In genomic region chr15:42182328-42182901, GRCh38 we compare ENCODE assay signal across 18 cellular contexts. TPM values are rescaled to one million over a fixed set of nuclear protein-coding genes. Genes with fewer than 3 reads are reported as not detected.
DNase-seq lines count a peak whose midpoint lies in the region; ATAC-seq and TF ChIP-seq lines count a peak whose summit lies in the region.
"Had no signal": no experiment of that assay in that cellular context is flagged by ENCODE, and none has a peak within 500 bp of the region (broad histone marks: within the 10 kb centered on the region; RNA-seq: fewer than 3 reads in every experiment).

No MANE protein-coding gene starts in this region.

- peak overlapping the region; percentile 25 for H3K27ac Mint-ChIP-seq in activated CD8-positive, alpha-beta T cell treated with anti-CD3 and anti-CD28 coated beads for 36 hours
- H3K27ac Mint-ChIP-seq in activated CD8-positive, alpha-beta T cell treated with anti-CD3 and anti-CD28 coated beads, Interleukin-2, amount 10 ng/mL, durations not matched to agents 7 days and 5 days: no peak overlapping the region
- peak overlapping the region; percentile 48 to 95 (median 91) for H3K27ac Mint-ChIP-seq in CD14-positive monocyte
- peak overlapping the region; percentile 19 for H3K27ac Mint-ChIP-seq in activated T-helper 17 cell treated with anti-CD3 and anti-CD28 coated beads, Interleukin-2, amount 50 U/mL, for 72 hours

- no peak for ATAC-seq in activated CD8-positive, alpha-beta T cell treated with anti-CD3 and anti-CD28 coated beads for 36 hours
- no peak for ATAC-seq in activated CD8-positive, alpha-beta T cell treated with anti-CD3 and anti-CD28 coated beads, Interleukin-2, amount 10 ng/mL, durations not matched to agents 7 days and 5 days
- no peak for ATAC-seq in activated T-helper 17 cell treated with anti-CD3 and anti-CD28 coated beads, Interleukin-2, amount 50 U/mL, for 72 hours (replicated peaks)
- no peak for ATAC-seq in HG02885 (IDR thresholded peaks at IDR 0.05; ENCODE audit: poor library complexity, unreplicated experiment)
- no peak for ATAC-seq in GM19395 (IDR thresholded peaks at IDR 0.05; ENCODE audit: unreplicated experiment)
- ATAC-seq: Right ventricle myocardium inferior had no signal

- POLR2A ChIA-PET in activated CD8-positive, alpha-beta T cell treated with anti-CD3 and anti-CD28 coated beads for 36 hours (lab: Charles Lee): interaction anchor here (0.6 kb wide), 1 partner anchor 359 kb away, joined by 3 read pairs; no protein-coding TSS in a partner anchor
- POLR2A ChIA-PET in activated CD8-positive, alpha-beta T cell treated with anti-CD3 and anti-CD28 coated beads, Interleukin-2, amount 10 ng/mL, durations not matched to agents 7 days and 5 days (lab: Charles Lee): no interaction called here

- peak overlapping the region; percentile 16 for H3K27ac ChIP-seq in mesodermal cell (ENCODE audit: low read depth, low read length, severe bottlenecking)
- H3K27ac ChIP-seq: BLaER1, Peyer's patch had no signal

- DNase-seq in activated CD8-positive, alpha-beta T cell treated with anti-CD3 and anti-CD28 coated beads for 36 hours: no peak
- DNase-seq in activated CD8-positive, alpha-beta T cell treated with anti-CD3 and anti-CD28 coated beads, Interleukin-2, amount 10 ng/mL, durations not matched to agents 7 days and 5 days: no peak
- DNase-seq in CD14-positive monocyte (ENCODE audit: low spot score) (no peak), H4 (ENCODE audit: low spot score) (no peak)
- DNase-seq: DND-41, GOT3, KG1, NCI-H1048, NCI-H510A treated with DMSO at 0.1 percent for 48 hours, NCI-H82, Peyer's patch had no signal

- H3K9me3 Mint-ChIP-seq in activated CD8-positive, alpha-beta T cell treated with anti-CD3 and anti-CD28 coated beads for 36 hours: no peaks in the 10 kb centered on the region
- no peaks in the 10 kb centered on the region for H3K9me3 Mint-ChIP-seq in activated CD8-positive, alpha-beta T cell treated with anti-CD3 and anti-CD28 coated beads, Interleukin-2, amount 10 ng/mL, durations not matched to agents 7 days and 5 days (ENCODE audit: insufficient read depth)
- no peaks in the 10 kb centered on the region for H3K9me3 Mint-ChIP-seq in CD14-positive monocyte
- no peaks in the 10 kb centered on the region for H3K9me3 Mint-ChIP-seq in activated T-helper 17 cell treated with anti-CD3 and anti-CD28 coated beads, Interleukin-2, amount 50 U/mL, for 72 hours

- intact Hi-C loops in activated CD8-positive, alpha-beta T cell treated with anti-CD3 and anti-CD28 coated beads for 36 hours (cut with micrococcal nuclease): no loop called here
- intact Hi-C loops in CD14-positive monocyte (cut with micrococcal nuclease): loop anchor here in 1 of 2 donors (2.0 kb wide), 1 partner anchor 26 kb away; the partner anchor contains the start of gene VPS39

- H3K36me3 ChIP-seq in mesodermal cell (ENCODE audit: control insufficient read depth, insufficient read depth, low read length): peaks cover 82% of the 10 kb centered on the region

- peaks cover 46% of the 10 kb centered on the region for H3K36me3 Mint-ChIP-seq in activated CD8-positive, alpha-beta T cell treated with anti-CD3 and anti-CD28 coated beads for 36 hours (ENCODE audit: low read depth)
- peaks cover 55% of the 10 kb centered on the region for H3K36me3 Mint-ChIP-seq in activated CD8-positive, alpha-beta T cell treated with anti-CD3 and anti-CD28 coated beads, Interleukin-2, amount 10 ng/mL, durations not matched to agents 7 days and 5 days (ENCODE audit: low read depth)
- H3K36me3 Mint-ChIP-seq in CD14-positive monocyte: peaks cover 73 to 86% of the 10 kb centered on the region in 2 donors
- H3K36me3 Mint-ChIP-seq in activated T-helper 17 cell treated with anti-CD3 and anti-CD28 coated beads, Interleukin-2, amount 50 U/mL, for 72 hours (ENCODE audit: low read depth): peaks cover 100% of the 10 kb centered on the region

- CTCF ChIA-PET in activated CD8-positive, alpha-beta T cell treated with anti-CD3 and anti-CD28 coated beads for 36 hours (lab: Charles Lee): no interaction called here
- CTCF ChIA-PET in activated CD8-positive, alpha-beta T cell treated with anti-CD3 and anti-CD28 coated beads, Interleukin-2, amount 10 ng/mL, durations not matched to agents 7 days and 5 days (lab: Charles Lee): no interaction called here

- H3K9me3 ChIP-seq in mesodermal cell (ENCODE audit: control insufficient read depth, low read length): no peaks in the 10 kb centered on the region
- H3K9me3 ChIP-seq: BLaER1, Peyer's patch had no signal

- no peak for TF ChIP-seq CTCF in activated CD8-positive, alpha-beta T cell treated with anti-CD3 and anti-CD28 coated beads for 36 hours (IDR thresholded peaks at IDR 0.05)
- no peak for TF ChIP-seq CTCF in CD14-positive monocyte (IDR thresholded peaks at IDR 0.05)

- H3K27me3 Mint-ChIP-seq in activated CD8-positive, alpha-beta T cell treated with anti-CD3 and anti-CD28 coated beads for 36 hours: no peaks in the 10 kb centered on the region
- no peaks in the 10 kb centered on the region for H3K27me3 Mint-ChIP-seq in activated CD8-positive, alpha-beta T cell treated with anti-CD3 and anti-CD28 coated beads, Interleukin-2, amount 10 ng/mL, durations not matched to agents 7 days and 5 days (ENCODE audit: low read depth)
- H3K27me3 Mint-ChIP-seq in CD14-positive monocyte (ENCODE audit: low read depth in 3 of 3): no peaks in the 10 kb centered on the region
- H3K27me3 Mint-ChIP-seq in activated T-helper 17 cell treated with anti-CD3 and anti-CD28 coated beads, Interleukin-2, amount 50 U/mL, for 72 hours: no peaks in the 10 kb centered on the region

- WGBS in mesodermal cell (ENCODE audit: insufficient coverage in 2 of 2), 2 experiments: 95 to 97% methylated on average over 5 of the region's 6 CpGs

- no peaks in the 10 kb centered on the region for H3K4me1 ChIP-seq in mesodermal cell (ENCODE audit: control insufficient read depth, insufficient read depth, low read length, poor library complexity, severe bottlenecking)
- H3K4me1 ChIP-seq: BLaER1, Peyer's patch had no signal

- H3K4me3 ChIP-seq in mesodermal cell (ENCODE audit: extremely low read depth, insufficient read depth, low read length, poor library complexity, severe bottlenecking): no peak overlapping the region
- H3K4me3 ChIP-seq: BLaER1, Peyer's patch had no signal

- no peaks in the 10 kb centered on the region for H3K4me1 Mint-ChIP-seq in activated CD8-positive, alpha-beta T cell treated with anti-CD3 and anti-CD28 coated beads for 36 hours (ENCODE audit: low read depth)
- H3K4me1 Mint-ChIP-seq in activated CD8-positive, alpha-beta T cell treated with anti-CD3 and anti-CD28 coated beads, Interleukin-2, amount 10 ng/mL, durations not matched to agents 7 days and 5 days (ENCODE audit: low read depth): no peaks in the 10 kb centered on the region
- H3K4me1 Mint-ChIP-seq in CD14-positive monocyte: peaks cover 25% of the 10 kb centered on the region
- H3K4me1 Mint-ChIP-seq in activated T-helper 17 cell treated with anti-CD3 and anti-CD28 coated beads, Interleukin-2, amount 50 U/mL, for 72 hours: no peaks in the 10 kb centered on the region

- no peak overlapping the region for H3K4me3 Mint-ChIP-seq in activated CD8-positive, alpha-beta T cell treated with anti-CD3 and anti-CD28 coated beads for 36 hours
- no peak overlapping the region for H3K4me3 Mint-ChIP-seq in activated CD8-positive, alpha-beta T cell treated with anti-CD3 and anti-CD28 coated beads, Interleukin-2, amount 10 ng/mL, durations not matched to agents 7 days and 5 days
- H3K4me3 Mint-ChIP-seq in CD14-positive monocyte: peak overlapping the region; percentile 20 to 56
- H3K4me3 Mint-ChIP-seq in activated T-helper 17 cell treated with anti-CD3 and anti-CD28 coated beads, Interleukin-2, amount 50 U/mL, for 72 hours: no peak overlapping the region

RNA-seq across cellular contexts. Expression of gene VPS39, which starts 25.7 kb away (rescaled TPM):
- 10 to 100 TPM; 47.3 to 49.8 TPM for total RNA-seq in activated CD8-positive, alpha-beta T cell treated with anti-CD3 and anti-CD28 coated beads for 36 hours
- total RNA-seq in activated CD8-positive, alpha-beta T cell treated with anti-CD3 and anti-CD28 coated beads, Interleukin-2, amount 10 ng/mL, durations not matched to agents 7 days and 5 days: 10 to 100 TPM; 61.0 to 65.7 TPM
- 10 to 100 TPM; 16.8 to 25.8 TPM for polyA plus RNA-seq in CD14-positive monocyte
- total RNA-seq in activated T-helper 17 cell treated with anti-CD3 and anti-CD28 coated beads, Interleukin-2, amount 50 U/mL, for 72 hours: 10 to 100 TPM; 54.6 to 73.6 TPM
- 41.5 TPM for polyA plus RNA-seq in mesodermal cell (2013, experiment 1 of 2)
- polyA plus RNA-seq in mesodermal cell (2013, experiment 2 of 2): 39.3 TPM
- 23.5 and 26.6 TPM in 2 replicates for total RNA-seq in H4 (2014; rRNA removed; shearing (Covaris generic))

RNA-seq across cellular contexts. Expression of gene PLA2G4F, which starts 26.0 kb away (rescaled TPM):
- total RNA-seq in activated CD8-positive, alpha-beta T cell treated with anti-CD3 and anti-CD28 coated beads for 36 hours: not detected
- total RNA-seq in activated CD8-positive, alpha-beta T cell treated with anti-CD3 and anti-CD28 coated beads, Interleukin-2, amount 10 ng/mL, durations not matched to agents 7 days and 5 days: not detected
- not detected for polyA plus RNA-seq in CD14-positive monocyte
- not detected for total RNA-seq in activated T-helper 17 cell treated with anti-CD3 and anti-CD28 coated beads, Interleukin-2, amount 50 U/mL, for 72 hours
- polyA plus RNA-seq in mesodermal cell (2013, experiment 1 of 2): not detected
- not detected for polyA plus RNA-seq in mesodermal cell (2013, experiment 2 of 2)
- total RNA-seq in H4 (2014; rRNA removed; shearing (Covaris generic)): not detected in 2 replicates
- total RNA-seq: A172 had no signal

Comparison
In these comparisons a context has a peak if more than half of its experiments do, and no peak if none do; other contexts are left out.
1. H3K4me3 Mint-ChIP-seq: peak in CD14-positive monocyte (2 of 2); none in activated CD8-positive, alpha-beta T cell treated with anti-CD3 and anti-CD28 coated beads for 36 hours (single experiment), activated CD8-positive, alpha-beta T cell treated with anti-CD3 and anti-CD28 coated beads, Interleukin-2, amount 10 ng/mL, durations not matched to agents 7 days and 5 days (single experiment) and activated T-helper 17 cell treated with anti-CD3 and anti-CD28 coated beads, Interleukin-2, amount 50 U/mL, for 72 hours (single experiment).